In the genomic region with DNA sequence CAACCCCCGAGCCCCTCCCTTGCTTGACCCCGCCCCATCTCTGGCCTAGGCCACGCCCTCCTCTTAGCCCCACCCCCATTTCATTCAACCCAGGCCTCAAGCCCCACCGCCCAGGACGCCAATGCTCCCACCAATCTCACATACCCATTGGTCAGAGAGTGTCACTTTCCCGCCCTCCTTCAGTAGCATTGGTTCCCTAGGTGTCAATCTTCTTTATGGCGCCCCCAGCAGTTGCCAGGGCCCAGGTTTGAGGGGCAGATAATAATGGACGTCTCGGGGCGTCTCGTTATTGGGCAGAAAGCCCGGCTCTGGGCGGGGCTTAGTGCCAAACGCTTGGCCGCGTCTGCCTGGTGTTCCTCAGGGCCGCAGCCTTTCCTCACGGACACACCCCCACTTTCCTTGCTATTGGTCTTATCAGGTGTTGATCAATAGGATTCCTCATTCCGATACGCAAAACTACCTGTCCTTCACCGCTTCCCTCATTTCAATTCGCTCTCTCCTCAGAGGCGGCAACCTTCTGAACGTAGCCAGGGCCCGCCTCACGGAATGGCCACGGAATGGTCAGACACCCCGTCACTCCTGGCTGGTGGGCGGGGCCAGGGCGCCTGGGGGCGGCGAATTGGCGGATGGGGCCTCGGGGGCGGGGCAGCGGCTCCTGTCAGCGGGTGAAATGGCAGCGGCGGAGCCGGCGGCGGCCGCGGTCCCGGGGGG, we compare ENCODE assay signal across 1 cellular context.
TF ChIP-seq lines count a peak whose summit lies in the region.

EVI5L (plus strand) TSS at position 658 of the 711 bp plus-strand sequence. CDS start 16,325 bp downstream, outside the sequence.

TF ChIP-seq in liver, 16 proteins besides CTCF, POLR2A, EP300 and RAD21 (continued from another document):
- TF ChIP-seq EGR1 (IDR thresholded peaks at IDR 0.05; ENCODE audit: low read depth in 2 of 2) = peak in 1 of 2 donors; percentile 29
